Comparison of ENCODE assay signal across 17 cellular contexts in the genomic region with DNA sequence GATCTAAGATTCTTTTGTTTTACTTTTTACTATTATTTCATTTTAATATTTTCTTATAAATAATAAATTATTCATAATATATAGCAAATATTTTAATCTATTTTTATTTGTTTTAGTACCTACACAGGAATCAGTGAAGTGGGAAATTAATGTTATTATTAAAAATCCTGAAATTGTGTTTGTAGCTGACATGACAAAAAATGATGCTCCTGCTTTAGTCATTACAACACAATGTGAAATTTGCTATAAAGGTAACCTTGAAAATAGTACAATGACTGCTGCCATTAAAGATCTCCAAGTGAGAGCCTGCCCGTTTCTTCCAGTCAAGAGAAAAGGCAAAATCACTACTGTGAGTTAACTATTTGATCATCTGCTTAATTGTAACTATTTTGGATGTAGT.
DNase-seq lines count a peak whose midpoint lies in the region; ATAC-seq and FAIRE-seq lines count a peak whose summit lies in the region.
"Had no signal": no experiment of that assay in that cellular context is flagged by ENCODE, and none has a peak within 500 bp of the region (broad histone marks: within the 10 kb centered on the region; RNA-seq: fewer than 3 reads in every experiment).

No MANE protein-coding gene starts in this region.

- ATAC-seq in HG03354 (IDR thresholded peaks at IDR 0.05; ENCODE audit: poor library complexity, severe bottlenecking, unreplicated experiment) = no peak

- DNase-seq in frontal cortex (ENCODE audit: low spot score in 2 of 2) = no peak
- no peak for DNase-seq in NCI-H524 treated with DMSO at 0.1 percent for 48 hours (lab: John Stamatoyannopoulos, UW)
- DNase-seq in Kasumi-1 (lab: John Stamatoyannopoulos, UW) = no peak
- DNase-seq: 8988T; CD4-positive, CD25-positive, alpha-beta regulatory T cell; CD8-positive, alpha-beta memory T cell; DMS 273 treated with DMSO at 0.1 percent for 48 hours; DMS79; GF-D8; GOT3; HFFc6 had no signal

- peak; percentile 65 for FAIRE-seq in A204.1 (lab: Jason Lieb, UNC)
- FAIRE-seq in G401.6 (lab: Jason Lieb, UNC) = peak; percentile 91
- FAIRE-seq in TTC549 (lab: Jason Lieb, UNC) = peak; percentile 15
- FAIRE-seq in frontal cortex (lab: Jason Lieb, UNC) = peak; percentile 52
- FAIRE-seq: D721Med, GM12891 had no signal
